ENCODE assay signal across 16 cellular contexts in the genomic region with DNA sequence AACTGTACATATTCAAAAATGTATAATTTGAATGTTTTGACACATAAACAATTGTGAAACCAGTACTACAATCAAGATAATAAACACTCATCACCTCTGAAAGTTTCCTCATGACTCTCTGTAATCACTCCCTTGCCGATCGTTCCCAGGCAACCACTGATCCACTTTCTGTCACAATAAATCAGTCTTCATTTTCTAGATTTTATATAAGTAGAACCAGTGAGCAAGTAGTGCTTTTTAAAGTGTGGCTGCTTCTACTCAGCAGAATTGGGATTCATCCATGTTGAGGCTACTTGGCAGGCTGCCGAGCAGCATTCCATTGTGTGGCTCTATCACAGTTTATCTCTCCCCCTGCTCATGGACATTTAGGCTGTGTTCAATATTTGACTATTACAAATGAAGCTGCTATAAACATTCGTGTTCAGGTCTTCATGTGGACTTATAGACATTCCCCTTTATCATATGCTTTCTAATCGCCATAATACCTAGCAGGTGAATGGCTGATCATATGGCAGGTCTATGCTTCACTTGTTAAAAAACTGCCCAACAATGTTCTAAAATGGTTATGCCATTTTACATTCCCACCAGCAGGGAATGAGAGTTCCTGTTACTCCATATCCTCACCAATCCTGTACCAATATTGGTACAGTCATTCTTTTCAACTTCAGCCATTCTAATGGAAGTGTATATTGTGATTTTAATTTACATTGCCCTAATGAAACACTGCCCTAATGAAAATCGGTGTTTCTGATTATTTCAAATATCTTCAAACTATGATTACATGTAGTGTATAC. TPM values are rescaled to one million over a fixed set of nuclear protein-coding genes. Genes with fewer than 3 reads are reported as not detected.
A peak's percentile ranks its signal among the peaks of the same experiment; 100 is the strongest.
DNase-seq lines count a peak whose midpoint lies in the region; ATAC-seq and TF ChIP-seq lines count a peak whose summit lies in the region.
"Had no signal": no experiment of that assay in that cellular context is flagged by ENCODE, and none has a peak within 500 bp of the region (broad histone marks: within the 10 kb centered on the region; RNA-seq: fewer than 3 reads in every experiment).

No MANE protein-coding gene starts in this region.

- no peaks in the 10 kb centered on the region for H3K9me2 ChIP-seq in PC-3 (replicated peaks; ENCODE audit: low read length)

- BruUV-seq in PC-3 (replicated peaks; lab: Mats Ljungman, UMichigan) = no TSS peak

- ATAC-seq in PC-3 (peak; percentile 22; the same call in 1 of the 2 replicates), HG03159 (IDR thresholded peaks at IDR 0.05; ENCODE audit: unreplicated experiment) (no peak)

- H3K79me2 ChIP-seq in PC-3 (ENCODE audit: low read length) = no peaks in the 10 kb centered on the region

- WGBS in suprapubic skin = 73% methylated on average over 6 of the region's 6 CpGs

- no peak overlapping the region for H3K9ac ChIP-seq in PC-3 (ENCODE audit: low read length)
- H3K9ac ChIP-seq: BLaER1 treated with 17β-estradiol and CSF1 and Interleukin-3, amounts not matched to agents 10 nM and 100 nM had no signal

- no peaks in the 10 kb centered on the region for H3F3A ChIP-seq in PC-3 (ENCODE audit: low read length, unreplicated experiment)

- H3K4me1 ChIP-seq in PC-3 (ENCODE audit: insufficient read depth, low read length) (peaks cover 12% of the 10 kb centered on the region), suprapubic skin (peaks cover 10% of the 10 kb centered on the region)

- no peak overlapping the region for H2AFZ ChIP-seq in PC-3 (ENCODE audit: low read length)

- H3K27ac ChIP-seq in PC-3 (ENCODE audit: low read length) (no peak overlapping the region), suprapubic skin (no peak overlapping the region)
- H3K27ac ChIP-seq: BLaER1 treated with 17β-estradiol and CSF1 and Interleukin-3, amounts not matched to agents 10 nM and 100 nM; colonic mucosa; neutrophil had no signal

- CTCF ChIA-PET in PC-3 (lab: Charles Lee) = no interaction called here

- no peak overlapping the region for H3K4me3 ChIP-seq in AG09309 (ENCODE audit: control insufficient read depth, low read depth, low read length)
- H3K4me3 ChIP-seq in PC-3 (ENCODE audit: low read length) = no peak overlapping the region
- H3K4me3 ChIP-seq in epithelial cell of proximal tubule (ENCODE audit: low read depth, low read length) = no peak overlapping the region
- no peak overlapping the region for H3K4me3 ChIP-seq in suprapubic skin
- H3K4me3 ChIP-seq: BLaER1 treated with 17β-estradiol and CSF1 and Interleukin-3, amounts not matched to agents 10 nM and 100 nM; colonic mucosa had no signal

- POLR2A ChIA-PET in PC-3 (lab: Charles Lee; ENCODE audit: unreplicated experiment) = no interaction called here

- intact Hi-C loops in PC-3 (cut with micrococcal nuclease) = no loop called here

- H3K9me3 ChIP-seq in PC-3 (ENCODE audit: low read length) (no peaks in the 10 kb centered on the region), suprapubic skin (no peaks in the 10 kb centered on the region)
- H3K9me3 ChIP-seq: colonic mucosa, neutrophil had no signal

- no peak overlapping the region for H3K4me2 ChIP-seq in PC-3 (ENCODE audit: low read length)
- H3K4me2 ChIP-seq: BLaER1 treated with 17β-estradiol and CSF1 and Interleukin-3, amounts not matched to agents 10 nM and 100 nM had no signal

- no peak for TF ChIP-seq POLR2A in suprapubic skin (IDR thresholded peaks at IDR 0.05)

- H3K27me3 ChIP-seq in PC-3 (ENCODE audit: low read length) (no peaks in the 10 kb centered on the region), suprapubic skin (no peaks in the 10 kb centered on the region)
- H3K27me3 ChIP-seq: BLaER1 treated with 17β-estradiol and CSF1 and Interleukin-3, amounts not matched to agents 10 nM and 100 nM; colonic mucosa; neutrophil had no signal

- DNase-seq in AG09309 (ENCODE audit: low read depth) = no peak
- peak; percentile 16 for DNase-seq in PC-3
- no peak for DNase-seq in epithelial cell of proximal tubule (ENCODE audit: low read depth)
- peak; percentile 33 for DNase-seq in myocyte (ENCODE audit: low read depth)
- no peak for DNase-seq in GF-D8 (lab: John Stamatoyannopoulos, UW)
- DNase-seq in suprapubic skin (ENCODE audit: low spot score in 2 of 2) = no peak
- no peak for DNase-seq in stimulated activated CD8-positive, alpha-beta memory T cell treated with anti-CD3 and anti-CD28 coated beads, Interleukin-4, amount 100 ng/mL, for 48 hours
- DNase-seq: activated CD4-positive, alpha-beta T cell treated with anti-CD3 and anti-CD28 coated beads for 48 hours; activated effector memory CD4-positive, alpha-beta T cell treated with anti-CD3 and anti-CD28 coated beads, Interleukin-2, amount 50 U/mL, for 16 hours; colonic mucosa; Kasumi-1; kidney glomerular epithelial cell had no signal

- H4K20me1 ChIP-seq in PC-3 (ENCODE audit: low read length) = no peaks in the 10 kb centered on the region; the same call in 1 of the 2 replicates

- no peak for TF ChIP-seq EP300 in suprapubic skin (IDR thresholded peaks at IDR 0.05)

- TF ChIP-seq CTCF in AG09309 (IDR thresholded peaks at IDR 0.05; ENCODE audit: control insufficient read depth, insufficient read depth, low read depth, low read length, missing control alignments) (peak; percentile 22), PC-3 (conservative IDR thresholded peaks at IDR 0.05; ENCODE audit: low read depth, low read length) (peak; percentile 25; the same call in 1 of the 2 replicates), epithelial cell of proximal tubule (conservative IDR thresholded peaks at IDR 0.05; ENCODE audit: low read depth, low read length) (peak; percentile 25), suprapubic skin (IDR thresholded peaks at IDR 0.05) (no peak)

- H3K36me3 ChIP-seq in PC-3 (ENCODE audit: low read depth, low read length) (peaks cover 66% of the 10 kb centered on the region), suprapubic skin (peaks cover 66% of the 10 kb centered on the region)

RNA-seq across cellular contexts. Expression of a gene that starts 20.5 kb away (rescaled TPM):
- total RNA-seq in PC-3 (2014; rRNA removed) = not detected in 2 replicates
- total RNA-seq in epithelial cell of proximal tubule = not detected in 2 replicates
- total RNA-seq in myocyte = not detected in 2 replicates
- 0.21 TPM for polyA plus RNA-seq in myocyte (2012)
- not detected for total RNA-seq in suprapubic skin
- total RNA-seq: colonic mucosa, glomerular endothelial cell had no signal

RNA-seq across cellular contexts. Expression of a gene that starts 24.0 kb away (rescaled TPM):
- total RNA-seq in PC-3 (2014; rRNA removed) (68.3 and 83.7 TPM in 2 replicates), epithelial cell of proximal tubule (39.6 and 57.5 TPM in 2 replicates), myocyte (55.1 and 67.9 TPM in 2 replicates), suprapubic skin (10 to 100 TPM; 29.0 to 43.6 (median 30.9) TPM)
- polyA plus RNA-seq in myocyte (2012) = 36.6 TPM

RNA-seq across cellular contexts. Expression of a gene that starts 26.7 kb away (rescaled TPM):
- total RNA-seq in PC-3 (2014; rRNA removed) = 45.7 and 52.3 TPM in 2 replicates
- total RNA-seq in epithelial cell of proximal tubule = 41.5 and 46.9 TPM in 2 replicates
- total RNA-seq in myocyte = 50.9 and 56.8 TPM in 2 replicates
- polyA plus RNA-seq in myocyte (2012) = 24.3 TPM
- total RNA-seq in suprapubic skin = 100 to 1,000 TPM in 3 of 4 donors, 10 to 100 TPM in 1; 87.9 to 136 (median 121) TPM

Comparison
In these comparisons a context has a peak if more than half of its experiments do, and no peak if none do; other contexts are left out.
1. DNase-seq: peak in PC-3 (single experiment) and myocyte (single experiment); none in AG09309 (single experiment), epithelial cell of proximal tubule (single experiment), GF-D8 (single experiment), suprapubic skin (0 of 2) and stimulated activated CD8-positive, alpha-beta memory T cell treated with anti-CD3 and anti-CD28 coated beads, Interleukin-4, amount 100 ng/mL, for 48 hours (single experiment).
2. CTCF ChIP-seq: peak in AG09309 (single experiment), PC-3 (single experiment) and epithelial cell of proximal tubule (single experiment); none in suprapubic skin (0 of 2).